Comparison of ENCODE assay signal across 11 cellular contexts in genomic region chr2:143955416-143956075, GRCh38.
DNase-seq lines count a peak whose midpoint lies in the region; TF ChIP-seq lines count a peak whose summit lies in the region.
"Had no signal": no experiment of that assay in that cellular context is flagged by ENCODE, and none has a peak within 500 bp of the region (broad histone marks: within the 10 kb centered on the region; RNA-seq: fewer than 3 reads in every experiment).

No MANE protein-coding gene starts in this region.

- H4K20me1 ChIP-seq in hepatocyte (ENCODE audit: insufficient read depth, poor library complexity, severe bottlenecking): no peaks in the 10 kb centered on the region

- no peak for TF ChIP-seq CTCF in AG04449 (IDR thresholded peaks at IDR 0.05; ENCODE audit: insufficient read depth, low read length, missing control alignments)
- no peak for TF ChIP-seq CTCF in hepatocyte (IDR thresholded peaks at IDR 0.05; ENCODE audit: poor library complexity)

- POLR2A ChIA-PET in AG04449 (lab: Yijun Ruan, JAX): no interaction called here

- no peaks in the 10 kb centered on the region for H3K79me2 ChIP-seq in hepatocyte

- CTCF ChIA-PET in AG04449 (lab: Yijun Ruan, JAX): no interaction called here

- H3K36me3 ChIP-seq in hepatocyte (replicated peaks; ENCODE audit: insufficient read depth, low read depth): no peaks in the 10 kb centered on the region
- H3K36me3 ChIP-seq: Peyer's patch had no signal

- H3K9me2 ChIP-seq in hepatocyte (replicated peaks; ENCODE audit: insufficient read depth): no peaks in the 10 kb centered on the region

- H2AFZ ChIP-seq in hepatocyte: no peak overlapping the region

- WGBS in hepatocyte (ENCODE audit: low lambda C conversion rate, missing lambda C conversion rate): 69% methylated on average over 2 of the region's 2 CpGs

- H3K4me1 ChIP-seq in hepatocyte (ENCODE audit: insufficient read depth): peaks cover 25% of the 10 kb centered on the region
- H3K4me1 ChIP-seq: Peyer's patch had no signal

- H3K9me3 ChIP-seq in hepatocyte (ENCODE audit: low read depth): no peaks in the 10 kb centered on the region
- H3K9me3 ChIP-seq: Peyer's patch had no signal

- H3K4me2 ChIP-seq in hepatocyte: no peak overlapping the region

- DNase-seq in AG04449 (ENCODE audit: low read depth, low spot score): peak; percentile 45
- peak; percentile 61 for DNase-seq in M059J (ENCODE audit: low read depth)
- DNase-seq in astrocyte of the hippocampus (ENCODE audit: low read depth, low spot score): peak; percentile 84
- DNase-seq in hepatocyte (ENCODE audit: low spot score): no peak
- DNase-seq in activated CD4-positive, alpha-beta T cell treated with anti-CD3 and anti-CD28 coated beads, Interleukin-2, amount 50 U/mL, for 1 hour: no peak
- DNase-seq in ureter (ENCODE audit: low spot score): no peak
- no peak for DNase-seq in NCI-H510A (lab: John Stamatoyannopoulos, UW)
- no peak for DNase-seq in NCI-H1436 treated with DMSO at 0.1 percent for 48 hours (lab: John Stamatoyannopoulos, UW)
- DNase-seq: activated naive CD8-positive, alpha-beta T cell treated with anti-CD3 and anti-CD28 coated beads, Interleukin-2, amount 10 ng/mL, durations not matched to agents 7 days and 5 days; NCI-H2029; Peyer's patch had no signal

- peak overlapping the region; percentile 4 for H3K27ac ChIP-seq in hepatocyte

- H3K27me3 ChIP-seq in hepatocyte: no peaks in the 10 kb centered on the region
- H3K27me3 ChIP-seq: Peyer's patch had no signal

- H3K4me3 ChIP-seq in AG04449 (ENCODE audit: low read depth, low read length) (no peak overlapping the region), hepatocyte (no peak overlapping the region)
- H3K4me3 ChIP-seq: Peyer's patch had no signal

Comparison
In these comparisons a context has a peak if more than half of its experiments do, and no peak if none do; other contexts are left out.
1. DNase-seq: peak in AG04449 (single experiment), M059J (single experiment) and astrocyte of the hippocampus (single experiment); none in hepatocyte (single experiment), activated CD4-positive, alpha-beta T cell treated with anti-CD3 and anti-CD28 coated beads, Interleukin-2, amount 50 U/mL, for 1 hour (single experiment), ureter (single experiment), NCI-H510A (single experiment) and NCI-H1436 treated with DMSO at 0.1 percent for 48 hours (single experiment).